1 cellular context compared by ENCODE assay signal in the genomic region with DNA sequence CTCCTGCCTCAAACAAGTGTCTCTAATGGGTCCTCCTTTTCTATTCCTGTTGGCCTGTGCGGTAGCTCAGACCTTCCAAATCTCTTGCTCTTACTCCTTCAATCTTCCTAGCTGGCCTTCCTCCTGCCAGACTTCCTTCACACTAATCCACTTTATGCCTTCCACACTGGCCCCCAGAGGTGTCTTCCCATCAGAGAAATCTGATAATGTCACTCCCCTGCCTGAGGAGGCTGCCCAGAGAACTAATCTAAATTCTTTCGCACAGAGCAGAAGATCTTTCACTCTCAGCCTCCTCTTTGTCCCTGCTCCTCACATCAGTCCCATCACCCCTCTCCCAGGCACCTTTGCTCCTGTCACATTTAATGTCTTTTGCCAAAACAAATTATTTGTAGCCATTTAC.
TF ChIP-seq lines count a peak whose summit lies in the region.

No MANE protein-coding gene starts in this region.

TF ChIP-seq in IMR-90, 13 proteins besides CTCF, POLR2A, EP300 and RAD21:
- no peak for TF ChIP-seq MXI1 (IDR thresholded peaks at IDR 0.05; ENCODE audit: borderline replicate concordance, low read depth, low read length)
- TF ChIP-seq CEBPB (IDR thresholded peaks at IDR 0.05; ENCODE audit: low read depth, low read length): no peak
- no peak for TF ChIP-seq MAZ (IDR thresholded peaks at IDR 0.05; ENCODE audit: borderline replicate concordance, low read depth, low read length)
- TF ChIP-seq CHD1 (IDR thresholded peaks at IDR 0.05; ENCODE audit: low read depth, low read length): no peak
